In genomic region chr13:26602783-26603182, GRCh38 we compare ENCODE assay signal across 34 cellular contexts. TPM values are rescaled to one million over a fixed set of nuclear protein-coding genes. Genes with fewer than 3 reads are reported as not detected.
"Had no signal": no experiment of that assay in that cellular context is flagged by ENCODE, and none has a peak within 500 bp of the region (broad histone marks: within the 10 kb centered on the region; RNA-seq: fewer than 3 reads in every experiment).

No MANE protein-coding gene starts in this region.

- H3K4me3 ChIP-seq: adrenal gland, body of pancreas, breast epithelium had no signal

- H3K36me3 Mint-ChIP-seq: activated naive CD8-positive, alpha-beta T cell treated with anti-CD3 and anti-CD28 coated beads for 36 hours had no signal

- ATAC-seq: activated CD8-positive, alpha-beta T cell treated with anti-CD3 and anti-CD28 coated beads for 36 hours; activated naive CD4-positive, alpha-beta T cell treated with anti-CD3 and anti-CD28 coated beads, Interleukin-2, amount 50 U/mL, for 72 hours; activated T-cell treated with anti-CD3 and anti-CD28 coated beads, Interleukin-2, amount 50 U/mL, for 4 hours; activated T-cell treated with anti-CD3 and anti-CD28 coated beads, Interleukin-2, amount 50 U/mL, for 72 hours; activated T-helper 17 cell treated with anti-CD3 and anti-CD28 coated beads, Interleukin-2, amount 50 U/mL, for 72 hours; body of pancreas had no signal

- H3K27ac ChIP-seq: adrenal gland, body of pancreas, brain microvascular endothelial cell, breast epithelium had no signal

- H3K4me1 ChIP-seq: breast epithelium had no signal

- DNase-seq: activated B cell treated with CpG ODN at 0.5 μM for 24 hours; activated CD4-positive, alpha-beta memory T cell treated with anti-CD3 and anti-CD28 coated beads for 36 hours; activated CD4-positive, alpha-beta T cell treated with anti-CD3 and anti-CD28 coated beads for 4 hours; activated CD4-positive, alpha-beta T cell treated with anti-CD3 and anti-CD28 coated beads, Interleukin-2, amount 10 ng/mL, durations not matched to agents 7 days and 5 days; activated CD4-positive, CD25-positive, alpha-beta regulatory T cell treated with anti-CD3 and anti-CD28 coated beads, Interleukin-2, amount 50 U/mL, for 72 hours; activated CD8-positive, alpha-beta memory T cell treated with anti-CD3 and anti-CD28 coated beads, Interleukin-2, amount 50 U/mL, for 4 hours; activated CD8-positive, alpha-beta T cell treated with anti-CD3 and anti-CD28 coated beads for 36 hours; activated effector memory CD4-positive, alpha-beta T cell treated with anti-CD3 and anti-CD28 coated beads, Interleukin-2, amount 50 U/mL, for 16 hours; activated gamma-delta T cell treated with Interleukin-2 at 50 U/mL for 16 hours; activated naive CD4-positive, alpha-beta T cell; activated naive CD4-positive, alpha-beta T cell treated with anti-CD3 and anti-CD28 coated beads for 36 hours; activated naive CD4-positive, alpha-beta T cell treated with anti-CD3 and anti-CD28 coated beads, Interleukin-2, amount 50 U/mL, for 16 hours; activated naive CD8-positive, alpha-beta T cell treated with anti-CD3 and anti-CD28 coated beads for 36 hours; activated T-cell treated with anti-CD3 and anti-CD28 coated beads for 4 hours; activated T-cell treated with anti-CD3 and anti-CD28 coated beads, Interleukin-2, amount 50 U/mL, for 1 hour; activated T-cell treated with anti-CD3 and anti-CD28 coated beads, Interleukin-2, amount 50 U/mL, for 4 hours; activated T-cell treated with anti-CD3 and anti-CD28 coated beads, Interleukin-2, amount 50 U/mL, for 72 hours; adrenal gland; amniotic stem cell; aorta; body of pancreas; brain microvascular endothelial cell; central memory CD4-positive, alpha-beta T cell; T-helper 1 cell; T-helper 2 cell; T-helper 9 cell had no signal

- H3K27me3 Mint-ChIP-seq: activated B cell treated with CpG ODN at 0.5 μM for 24 hours had no signal

- H3K4me3 Mint-ChIP-seq: activated B cell treated with CpG ODN at 0.5 μM for 24 hours; activated CD4-positive, alpha-beta memory T cell treated with anti-CD3 and anti-CD28 coated beads for 36 hours; activated CD4-positive, alpha-beta T cell treated with anti-CD3 and anti-CD28 coated beads, Interleukin-2, amount 10 ng/mL, durations not matched to agents 7 days and 5 days; activated CD8-positive, alpha-beta T cell treated with anti-CD3 and anti-CD28 coated beads for 36 hours; activated naive CD4-positive, alpha-beta T cell treated with anti-CD3 and anti-CD28 coated beads for 36 hours; activated naive CD8-positive, alpha-beta T cell treated with anti-CD3 and anti-CD28 coated beads for 36 hours; activated T-cell treated with anti-CD3 and anti-CD28 coated beads, Interleukin-2, amount 50 U/mL, for 4 hours; activated T-cell treated with anti-CD3 and anti-CD28 coated beads, Interleukin-2, amount 50 U/mL, for 72 hours; activated T-helper 1 cell treated with anti-CD3 and anti-CD28 coated beads, Interleukin-12 subunit alpha, Interleukin-12 subunit beta, Interleukin-2, Interleukin-4 antibody, amounts not matched to agents 30 ng/mL and 10 ng/mL and 1 ng/mL, durations not matched to agents 14 hours and 24 hours and 36 hours; activated T-helper 17 cell treated with anti-CD3 and anti-CD28 coated beads, Interleukin-2, amount 50 U/mL, for 72 hours; T-helper 1 cell treated with Interleukin-12 subunit alpha and Interleukin-12 subunit beta and Interleukin-4 antibody, amounts not matched to agents 30 μg/mL and 1 μg/mL, for 36 hours; T-helper 2 cell treated with Interferon-gamma antibody and Interleukin-4, amounts not matched to agents 5 μg/mL and 100 μg/mL, for 36 hours had no signal

- FAIRE-seq: astrocyte, TTC549 had no signal

- H3K9me3 ChIP-seq: adrenal gland, body of pancreas, breast epithelium had no signal

- H3K36me3 ChIP-seq: adrenal gland, brain microvascular endothelial cell, breast epithelium had no signal

- H3K4me1 Mint-ChIP-seq: activated T-helper 17 cell treated with anti-CD3 and anti-CD28 coated beads, Interleukin-2, amount 50 U/mL, for 72 hours had no signal

- H3K27me3 ChIP-seq: adrenal gland, body of pancreas, brain microvascular endothelial cell, breast epithelium had no signal

- H3K27ac Mint-ChIP-seq: activated B cell treated with CpG ODN at 0.5 μM for 24 hours; activated CD4-positive, alpha-beta memory T cell treated with anti-CD3 and anti-CD28 coated beads for 36 hours; activated CD4-positive, alpha-beta T cell treated with anti-CD3 and anti-CD28 coated beads, Interleukin-2, amount 10 ng/mL, durations not matched to agents 7 days and 5 days; activated CD8-positive, alpha-beta T cell treated with anti-CD3 and anti-CD28 coated beads for 36 hours; activated naive CD4-positive, alpha-beta T cell treated with anti-CD3 and anti-CD28 coated beads for 36 hours; activated naive CD4-positive, alpha-beta T cell treated with anti-CD3 and anti-CD28 coated beads, Interleukin-2, amount 50 U/mL, for 72 hours; activated naive CD8-positive, alpha-beta T cell treated with anti-CD3 and anti-CD28 coated beads for 36 hours; activated T-cell treated with anti-CD3 and anti-CD28 coated beads, Interleukin-2, amount 50 U/mL, for 72 hours; activated T-helper 1 cell treated with anti-CD3 and anti-CD28 coated beads, Interleukin-12 subunit alpha, Interleukin-12 subunit beta, Interleukin-2, Interleukin-4 antibody, amounts not matched to agents 30 ng/mL and 10 ng/mL and 1 ng/mL, durations not matched to agents 14 hours and 24 hours and 36 hours; activated T-helper 17 cell treated with anti-CD3 and anti-CD28 coated beads, Interleukin-2, amount 50 U/mL, for 72 hours; T-helper 1 cell treated with Interleukin-12 subunit alpha and Interleukin-12 subunit beta and Interleukin-4 antibody, amounts not matched to agents 30 μg/mL and 1 μg/mL, for 36 hours; T-helper 2 cell treated with Interferon-gamma antibody and Interleukin-4, amounts not matched to agents 5 μg/mL and 100 μg/mL, for 36 hours had no signal

RNA-seq across cellular contexts. Expression of gene WASF3, which starts 45.3 kb away (rescaled TPM):
- total RNA-seq: activated naive CD4-positive, alpha-beta T cell treated with anti-CD3 and anti-CD28 coated beads for 36 hours had no signal
